1 cellular context compared by ENCODE assay signal in the genomic region with DNA sequence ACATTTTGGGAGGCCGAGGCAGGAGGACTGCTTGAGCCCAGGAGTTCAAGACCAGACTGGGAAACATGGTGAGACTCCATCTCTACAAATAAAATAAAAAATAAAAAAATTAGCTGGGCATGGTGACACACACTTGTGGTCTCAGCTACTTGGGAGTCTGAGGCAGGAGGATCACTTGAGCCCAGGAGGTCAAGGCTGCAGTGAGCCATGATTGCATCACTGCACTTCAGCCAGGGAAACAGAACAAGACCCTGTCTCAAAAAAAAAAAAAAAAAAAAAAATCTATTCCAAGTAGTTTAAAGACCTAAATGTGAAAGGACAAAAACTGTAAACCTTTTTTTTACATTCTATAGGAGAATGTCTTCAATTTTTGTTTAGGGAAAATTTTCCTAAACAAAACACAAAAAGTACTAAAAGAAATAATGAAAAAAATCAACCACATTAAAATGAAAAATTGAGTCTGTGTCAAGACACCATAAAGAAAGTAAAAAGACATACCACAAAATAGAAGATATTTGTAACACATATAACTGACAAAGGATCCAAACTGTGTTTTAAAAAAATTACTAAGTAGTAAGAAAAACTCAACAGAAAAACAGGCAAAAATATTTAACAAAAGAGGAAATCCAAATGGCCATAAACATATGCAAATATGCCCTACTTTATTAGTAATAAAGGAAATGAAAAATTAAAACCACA.
TF ChIP-seq lines count a peak whose summit lies in the region.

No MANE protein-coding gene starts in this region.

TF ChIP-seq in SK-N-SH, 30 proteins besides CTCF, POLR2A, EP300 and RAD21 (continued from another document):
- TF ChIP-seq, protein P1, sequence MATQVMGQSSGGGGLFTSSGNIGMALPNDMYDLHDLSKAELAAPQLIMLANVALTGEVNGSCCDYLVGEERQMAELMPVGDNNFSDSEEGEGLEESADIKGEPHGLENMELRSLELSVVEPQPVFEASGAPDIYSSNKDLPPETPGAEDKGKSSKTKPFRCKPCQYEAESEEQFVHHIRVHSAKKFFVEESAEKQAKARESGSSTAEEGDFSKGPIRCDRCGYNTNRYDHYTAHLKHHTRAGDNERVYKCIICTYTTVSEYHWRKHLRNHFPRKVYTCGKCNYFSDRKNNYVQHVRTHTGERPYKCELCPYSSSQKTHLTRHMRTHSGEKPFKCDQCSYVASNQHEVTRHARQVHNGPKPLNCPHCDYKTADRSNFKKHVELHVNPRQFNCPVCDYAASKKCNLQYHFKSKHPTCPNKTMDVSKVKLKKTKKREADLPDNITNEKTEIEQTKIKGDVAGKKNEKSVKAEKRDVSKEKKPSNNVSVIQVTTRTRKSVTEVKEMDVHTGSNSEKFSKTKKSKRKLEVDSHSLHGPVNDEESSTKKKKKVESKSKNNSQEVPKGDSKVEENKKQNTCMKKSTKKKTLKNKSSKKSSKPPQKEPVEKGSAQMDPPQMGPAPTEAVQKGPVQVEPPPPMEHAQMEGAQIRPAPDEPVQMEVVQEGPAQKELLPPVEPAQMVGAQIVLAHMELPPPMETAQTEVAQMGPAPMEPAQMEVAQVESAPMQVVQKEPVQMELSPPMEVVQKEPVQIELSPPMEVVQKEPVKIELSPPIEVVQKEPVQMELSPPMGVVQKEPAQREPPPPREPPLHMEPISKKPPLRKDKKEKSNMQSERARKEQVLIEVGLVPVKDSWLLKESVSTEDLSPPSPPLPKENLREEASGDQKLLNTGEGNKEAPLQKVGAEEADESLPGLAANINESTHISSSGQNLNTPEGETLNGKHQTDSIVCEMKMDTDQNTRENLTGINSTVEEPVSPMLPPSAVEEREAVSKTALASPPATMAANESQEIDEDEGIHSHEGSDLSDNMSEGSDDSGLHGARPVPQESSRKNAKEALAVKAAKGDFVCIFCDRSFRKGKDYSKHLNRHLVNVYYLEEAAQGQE (IDR thresholded peaks at IDR 0.05; ENCODE audit: low read depth, low read length), result no peak
- no peak for TF ChIP-seq FOXJ3 (CRISPR knock-in tag; IDR thresholded peaks at IDR 0.05)
- TF ChIP-seq RFX5 (IDR thresholded peaks at IDR 0.05; ENCODE audit: low read length), result no peak
- TF ChIP-seq FOXM1 (IDR thresholded peaks at IDR 0.05; ENCODE audit: low read depth), result no peak
- TF ChIP-seq GATA2 (CRISPR knock-in tag; IDR thresholded peaks at IDR 0.05), result no peak
- TF ChIP-seq ELF1 (IDR thresholded peaks at IDR 0.05), result no peak
- TF ChIP-seq CHD2 (IDR thresholded peaks at IDR 0.05; ENCODE audit: low read length, partially characterized antibody), result no peak
- TF ChIP-seq, protein P2, sequence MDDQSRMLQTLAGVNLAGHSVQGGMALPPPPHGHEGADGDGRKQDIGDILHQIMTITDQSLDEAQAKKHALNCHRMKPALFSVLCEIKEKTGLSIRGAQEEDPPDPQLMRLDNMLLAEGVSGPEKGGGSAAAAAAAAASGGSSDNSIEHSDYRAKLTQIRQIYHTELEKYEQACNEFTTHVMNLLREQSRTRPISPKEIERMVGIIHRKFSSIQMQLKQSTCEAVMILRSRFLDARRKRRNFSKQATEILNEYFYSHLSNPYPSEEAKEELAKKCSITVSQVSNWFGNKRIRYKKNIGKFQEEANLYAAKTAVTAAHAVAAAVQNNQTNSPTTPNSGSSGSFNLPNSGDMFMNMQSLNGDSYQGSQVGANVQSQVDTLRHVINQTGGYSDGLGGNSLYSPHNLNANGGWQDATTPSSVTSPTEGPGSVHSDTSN (IDR thresholded peaks at IDR 0.05), result no peak
